Comparison of ENCODE assay signal across 10 cellular contexts in genomic region chr3:64209866-64210609, GRCh38. TPM values are rescaled to one million over a fixed set of nuclear protein-coding genes. Genes with fewer than 3 reads are reported as not detected.
DNase-seq lines count a peak whose midpoint lies in the region; ATAC-seq and TF ChIP-seq lines count a peak whose summit lies in the region.
"Had no signal": no experiment of that assay in that cellular context is flagged by ENCODE, and none has a peak within 500 bp of the region (broad histone marks: within the 10 kb centered on the region; RNA-seq: fewer than 3 reads in every experiment).

No MANE protein-coding gene starts in this region.

- no peaks in the 10 kb centered on the region for H3K9me2 ChIP-seq in SK-N-SH

- H3K4me3 Mint-ChIP-seq in stimulated activated naive B cell treated with anti-CD40 and anti-IgM and Interleukin-4, amounts not matched to agents 10 μg/mL and 1 μg/mL and 100 μg/mL, for 72 hours, result no peak overlapping the region
- H3K4me3 Mint-ChIP-seq in activated CD8-positive, alpha-beta memory T cell treated with anti-CD3 and anti-CD28 coated beads, Interleukin-2, amount 10 ng/mL, durations not matched to agents 7 days and 5 days, result no peak overlapping the region
- H3K4me3 Mint-ChIP-seq: IgD-negative memory B cell had no signal

- H3K36me3 ChIP-seq in SK-N-SH (replicated peaks in 1 of 2; ENCODE audit: control insufficient read depth in 1 of 2, insufficient read depth in 2 of 2, low read length in 1 of 2) (no peaks in the 10 kb centered on the region), gastroesophageal sphincter (no peaks in the 10 kb centered on the region)

- H3K27me3 Mint-ChIP-seq in stimulated activated naive B cell treated with anti-CD40 and anti-IgM and Interleukin-4, amounts not matched to agents 10 μg/mL and 1 μg/mL and 100 μg/mL, for 72 hours, result peaks cover 0 to 4% of the 10 kb centered on the region in 2 donors
- H3K27me3 Mint-ChIP-seq in activated CD8-positive, alpha-beta memory T cell treated with anti-CD3 and anti-CD28 coated beads, Interleukin-2, amount 10 ng/mL, durations not matched to agents 7 days and 5 days, result no peaks in the 10 kb centered on the region

- H3K9ac ChIP-seq in SK-N-SH, result no peak overlapping the region

- H3K27ac Mint-ChIP-seq in stimulated activated naive B cell treated with anti-CD40 and anti-IgM and Interleukin-4, amounts not matched to agents 10 μg/mL and 1 μg/mL and 100 μg/mL, for 72 hours, result no peak overlapping the region
- no peak overlapping the region for H3K27ac Mint-ChIP-seq in activated CD8-positive, alpha-beta memory T cell treated with anti-CD3 and anti-CD28 coated beads, Interleukin-2, amount 10 ng/mL, durations not matched to agents 7 days and 5 days
- H3K27ac Mint-ChIP-seq: IgD-negative memory B cell had no signal

- H3K4me1 ChIP-seq in SK-N-SH (ENCODE audit: control insufficient read depth in 1 of 2, insufficient read depth in 2 of 2, low read depth in 1 of 2, low read length in 1 of 2) (peaks cover 9 to 48% of the 10 kb centered on the region in 2 experiments), gastroesophageal sphincter (peaks cover 27 to 99% (median 43%) of the 10 kb centered on the region in 3 donors)

- H3K9me3 Mint-ChIP-seq in stimulated activated naive B cell treated with anti-CD40 and anti-IgM and Interleukin-4, amounts not matched to agents 10 μg/mL and 1 μg/mL and 100 μg/mL, for 72 hours, result peaks cover 0 to 2% of the 10 kb centered on the region in 2 donors
- H3K9me3 Mint-ChIP-seq in activated CD8-positive, alpha-beta memory T cell treated with anti-CD3 and anti-CD28 coated beads, Interleukin-2, amount 10 ng/mL, durations not matched to agents 7 days and 5 days (ENCODE audit: low read depth), result no peaks in the 10 kb centered on the region
- H3K9me3 Mint-ChIP-seq: IgD-negative memory B cell had no signal

- no peak for TF ChIP-seq CTCF in SK-N-SH (IDR thresholded peaks at IDR 0.05)
- TF ChIP-seq CTCF in gastroesophageal sphincter (IDR thresholded peaks at IDR 0.05), result no peak
- no peak for TF ChIP-seq CTCF in omental fat pad (IDR thresholded peaks at IDR 0.05)

- no peaks in the 10 kb centered on the region for H3K36me3 Mint-ChIP-seq in stimulated activated naive B cell treated with anti-CD40 and anti-IgM and Interleukin-4, amounts not matched to agents 10 μg/mL and 1 μg/mL and 100 μg/mL, for 72 hours
- H3K36me3 Mint-ChIP-seq in activated CD8-positive, alpha-beta memory T cell treated with anti-CD3 and anti-CD28 coated beads, Interleukin-2, amount 10 ng/mL, durations not matched to agents 7 days and 5 days, result no peaks in the 10 kb centered on the region

- POLR2A ChIA-PET in SK-N-SH (lab: Yijun Ruan, JAX), result no interaction called here

- H2AFZ ChIP-seq in SK-N-SH (ENCODE audit: low read depth), result no peak overlapping the region

- no peaks in the 10 kb centered on the region for H3K4me1 Mint-ChIP-seq in stimulated activated naive B cell treated with anti-CD40 and anti-IgM and Interleukin-4, amounts not matched to agents 10 μg/mL and 1 μg/mL and 100 μg/mL, for 72 hours
- no peaks in the 10 kb centered on the region for H3K4me1 Mint-ChIP-seq in activated CD8-positive, alpha-beta memory T cell treated with anti-CD3 and anti-CD28 coated beads, Interleukin-2, amount 10 ng/mL, durations not matched to agents 7 days and 5 days

- H3K27me3 ChIP-seq in SK-N-SH (ENCODE audit: insufficient read depth), result no peaks in the 10 kb centered on the region
- no peaks in the 10 kb centered on the region for H3K27me3 ChIP-seq in gastroesophageal sphincter

- peak; percentile 42 for DNase-seq in A172 (ENCODE audit: low spot score)
- peak; percentile 19 for DNase-seq in SK-N-SH
- no peak for DNase-seq in omental fat pad (ENCODE audit: low spot score)
- no peak for DNase-seq in stimulated activated CD4-positive, alpha-beta T cell treated with anti-CD3 and anti-CD28 coated beads, Interleukin-4, amount 100 ng/mL, for 24 hours
- DNase-seq in stimulated activated naive B cell treated with anti-CD40 and anti-IgM and Interleukin-4, amounts not matched to agents 10 μg/mL and 1 μg/mL and 100 μg/mL, for 72 hours, result no peak
- no peak for DNase-seq in SKM-1 treated with dmso at 0.1 percent for 144 hours (lab: John Stamatoyannopoulos, UW; ENCODE audit: unreplicated experiment)
- DNase-seq in activated CD8-positive, alpha-beta memory T cell treated with anti-CD3 and anti-CD28 coated beads, Interleukin-2, amount 10 ng/mL, durations not matched to agents 7 days and 5 days, result no peak
- DNase-seq: activated CD4-positive, alpha-beta T cell treated with anti-CD3 and anti-CD28 coated beads for 1 hour had no signal

- no peak for TF ChIP-seq RAD21 in SK-N-SH (IDR thresholded peaks at IDR 0.05; ENCODE audit: low read length)

- peak; percentile 81 for ATAC-seq in gastroesophageal sphincter
- peak; percentile 38 for ATAC-seq in omental fat pad (ENCODE audit: low FRiP score)
- no peak for ATAC-seq in stimulated activated naive B cell treated with anti-CD40 and anti-IgM and Interleukin-4, amounts not matched to agents 10 μg/mL and 1 μg/mL and 100 μg/mL, for 72 hours (replicated peaks)
- no peak for ATAC-seq in activated CD8-positive, alpha-beta memory T cell treated with anti-CD3 and anti-CD28 coated beads, Interleukin-2, amount 10 ng/mL, durations not matched to agents 7 days and 5 days

- WGBS in SK-N-SH (ENCODE audit: low lambda C conversion rate), result 89% methylated on average over 12 of the region's 12 CpGs
- WGBS in gastroesophageal sphincter (ENCODE audit: low coverage in 1 of 2), 2 donors, result 18 to 28% methylated on average over 7 to 10 of the region's 12 CpGs

- H3K4me2 ChIP-seq in SK-N-SH, result no peak overlapping the region

- H4K20me1 ChIP-seq in SK-N-SH (ENCODE audit: insufficient read depth), result no peaks in the 10 kb centered on the region

- H3K4me3 ChIP-seq in SK-N-SH (ENCODE audit: low read depth in 2 of 2, low read length in 1 of 2) (no peak overlapping the region), gastroesophageal sphincter (no peak overlapping the region)

- H3K79me2 ChIP-seq in SK-N-SH (ENCODE audit: insufficient read depth), result no peaks in the 10 kb centered on the region

- CTCF ChIA-PET in SK-N-SH (lab: Yijun Ruan, JAX), result no interaction called here
- CTCF ChIA-PET in activated CD8-positive, alpha-beta memory T cell treated with anti-CD3 and anti-CD28 coated beads, Interleukin-2, amount 10 ng/mL, durations not matched to agents 7 days and 5 days (lab: Charles Lee), result no interaction called here

- TF ChIP-seq POLR2A in gastroesophageal sphincter (IDR thresholded peaks at IDR 0.05), result no peak

- H3K9me3 ChIP-seq in SK-N-SH (no peaks in the 10 kb centered on the region), gastroesophageal sphincter (no peaks in the 10 kb centered on the region)

- H3F3A ChIP-seq in SK-N-SH (replicated peaks; ENCODE audit: insufficient read depth), result peaks cover 4% of the 10 kb centered on the region

- TF ChIP-seq EP300 in SK-N-SH (IDR thresholded peaks at IDR 0.05; ENCODE audit: borderline replicate concordance in 1 of 2, low read depth in 1 of 2, low read length in 1 of 2) (peak in 1 of 2 experiments; percentile 33; a peak in 1 of 4 replicates), gastroesophageal sphincter (IDR thresholded peaks at IDR 0.05) (no peak)

- peak overlapping the region in 1 of 2 experiments; percentile 47; a peak in 2 of 4 replicates for H3K27ac ChIP-seq in SK-N-SH (ENCODE audit: low read depth in 2 of 2, low read length in 1 of 2)
- peak overlapping the region; percentile 70 to 86 (median 81) for H3K27ac ChIP-seq in gastroesophageal sphincter

TF ChIP-seq in SK-N-SH, 30 proteins besides CTCF, POLR2A, EP300 and RAD21:
- TF ChIP-seq SIN3A (IDR thresholded peaks at IDR 0.05; ENCODE audit: borderline replicate concordance, low read depth, low read length) (no peak), ZBTB33 (IDR thresholded peaks at IDR 0.05; ENCODE audit: borderline replicate concordance, low read depth) (no peak), CHD2 (IDR thresholded peaks at IDR 0.05; ENCODE audit: low read length, partially characterized antibody) (no peak), TCF12 (IDR thresholded peaks at IDR 0.05) (0 out of 2 replicates have a peak, but pooled peaks have one; percentile 4)
TF ChIP-seq in SK-N-SH: peak in this region for 1.

RNA-seq across cellular contexts. Expression of gene PRICKLE2, which starts 15.2 kb away (rescaled TPM):
- 6.9 and 8.8 TPM in 2 replicates for total RNA-seq in A172 (2014; rRNA removed; shearing (Covaris generic))
- 0.67 and 1.1 TPM in 2 replicates for polyA plus RNA-seq in SK-N-SH (2012; rRNA removed)
- 0.42 and 0.49 TPM in 2 replicates for polyA plus RNA-seq in SK-N-SH (2012; cell fraction: cytosol; rRNA removed)
- polyA plus RNA-seq in SK-N-SH (2012; cell fraction: nucleus; rRNA removed), result 2.0 and 2.2 TPM in 2 replicates
- total RNA-seq in gastroesophageal sphincter (100 to 1,000 TPM in 2 of 4 donors, 10 to 100 TPM in 2; 77.3 to 109 (median 96.7) TPM), omental fat pad (10 to 100 TPM; 56.1 to 88.4 (median 81.3) TPM)
- total RNA-seq in activated CD8-positive, alpha-beta memory T cell treated with anti-CD3 and anti-CD28 coated beads, Interleukin-2, amount 10 ng/mL, durations not matched to agents 7 days and 5 days, result not detected

Comparison
In these comparisons a context has a peak if more than half of its experiments do, and no peak if none do; other contexts are left out.
1. DNase-seq: peak in A172 (single experiment) and SK-N-SH (single experiment); none in omental fat pad (single experiment), stimulated activated CD4-positive, alpha-beta T cell treated with anti-CD3 and anti-CD28 coated beads, Interleukin-4, amount 100 ng/mL, for 24 hours (single experiment), stimulated activated naive B cell treated with anti-CD40 and anti-IgM and Interleukin-4, amounts not matched to agents 10 μg/mL and 1 μg/mL and 100 μg/mL, for 72 hours (single experiment), SKM-1 treated with dmso at 0.1 percent for 144 hours (single experiment) and activated CD8-positive, alpha-beta memory T cell treated with anti-CD3 and anti-CD28 coated beads, Interleukin-2, amount 10 ng/mL, durations not matched to agents 7 days and 5 days (single experiment).
2. ATAC-seq: peak in gastroesophageal sphincter (single experiment) and omental fat pad (single experiment); none in stimulated activated naive B cell treated with anti-CD40 and anti-IgM and Interleukin-4, amounts not matched to agents 10 μg/mL and 1 μg/mL and 100 μg/mL, for 72 hours (0 of 2) and activated CD8-positive, alpha-beta memory T cell treated with anti-CD3 and anti-CD28 coated beads, Interleukin-2, amount 10 ng/mL, durations not matched to agents 7 days and 5 days (single experiment).